22 cellular contexts compared by ENCODE assay signal in the genomic region with DNA sequence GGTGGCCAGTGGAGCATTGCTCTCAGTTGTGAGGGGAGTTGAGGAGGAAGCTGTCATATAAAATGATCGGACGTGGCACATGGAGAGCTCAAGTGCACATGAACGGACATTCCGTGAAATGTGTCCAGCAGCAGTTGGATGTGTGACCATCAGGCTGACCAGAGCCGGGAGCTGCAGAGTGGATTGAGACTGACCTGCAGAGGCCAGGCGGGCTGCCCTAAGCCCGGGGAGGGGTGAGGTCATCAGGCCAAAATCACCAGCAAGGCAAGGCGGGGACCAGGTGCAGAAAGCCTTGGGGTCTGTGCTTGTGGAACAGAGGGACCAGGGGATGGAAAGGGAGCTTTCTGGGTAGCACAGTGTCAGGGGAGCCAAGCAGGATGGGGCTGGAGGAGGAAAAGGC.
DNase-seq lines count a peak whose midpoint lies in the region; ATAC-seq and TF ChIP-seq lines count a peak whose summit lies in the region.
"Had no signal": no experiment of that assay in that cellular context is flagged by ENCODE, and none has a peak within 500 bp of the region (broad histone marks: within the 10 kb centered on the region; RNA-seq: fewer than 3 reads in every experiment).

No MANE protein-coding gene starts in this region.

- POLR2A ChIA-PET in activated CD4-positive, alpha-beta memory T cell treated with anti-CD3 and anti-CD28 coated beads, Interleukin-2, amount 10 ng/mL, durations not matched to agents 7 days and 5 days (lab: Charles Lee): no interaction called here

- H3K36me3 ChIP-seq in heart left ventricle: peaks cover 0 to 94% (median 63%) of the 10 kb centered on the region in 9 donors
- H3K36me3 ChIP-seq: colonic mucosa had no signal

- CTCF ChIA-PET in activated CD4-positive, alpha-beta memory T cell treated with anti-CD3 and anti-CD28 coated beads, Interleukin-2, amount 10 ng/mL, durations not matched to agents 7 days and 5 days (lab: Charles Lee): no interaction called here

- peaks cover 21 to 44% of the 10 kb centered on the region in 2 donors for H3K36me3 Mint-ChIP-seq in activated T-cell treated with anti-CD3 and anti-CD28 coated beads, Interleukin-2, amount 50 U/mL, for 72 hours (ENCODE audit: insufficient read depth in 2 of 2)
- peaks cover 94% of the 10 kb centered on the region for H3K36me3 Mint-ChIP-seq in activated CD4-positive, alpha-beta memory T cell treated with anti-CD3 and anti-CD28 coated beads, Interleukin-2, amount 10 ng/mL, durations not matched to agents 7 days and 5 days (ENCODE audit: low read depth)
- H3K36me3 Mint-ChIP-seq in effector memory CD8-positive, alpha-beta T cell (ENCODE audit: insufficient read depth): peaks cover 87% of the 10 kb centered on the region
- peaks cover 47 to 84% of the 10 kb centered on the region in 2 donors for H3K36me3 Mint-ChIP-seq in stimulated activated naive B cell treated with anti-CD40 and anti-IgM and Interleukin-4, amounts not matched to agents 10 μg/mL and 1 μg/mL and 100 μg/mL, for 72 hours
- H3K36me3 Mint-ChIP-seq in HFFc6 (ENCODE audit: low read depth): peaks cover 5% of the 10 kb centered on the region

- TF ChIP-seq CTCF in HFFc6 (IDR thresholded peaks at IDR 0.05): no peak
- no peak for TF ChIP-seq CTCF in heart left ventricle (IDR thresholded peaks at IDR 0.05)

- TF ChIP-seq POLR2A in heart left ventricle (IDR thresholded peaks at IDR 0.05): no peak

- H3K27ac ChIP-seq in heart left ventricle: no peak overlapping the region
- H3K27ac ChIP-seq: body of pancreas, colonic mucosa had no signal

- peaks cover 37% of the 10 kb centered on the region for H3K4me1 Mint-ChIP-seq in activated T-cell treated with anti-CD3 and anti-CD28 coated beads, Interleukin-2, amount 50 U/mL, for 72 hours (ENCODE audit: low read depth)
- peaks cover 9% of the 10 kb centered on the region for H3K4me1 Mint-ChIP-seq in activated CD4-positive, alpha-beta memory T cell treated with anti-CD3 and anti-CD28 coated beads, Interleukin-2, amount 10 ng/mL, durations not matched to agents 7 days and 5 days
- H3K4me1 Mint-ChIP-seq in effector memory CD8-positive, alpha-beta T cell (ENCODE audit: low read depth in 2 of 2): peaks cover 37 to 38% of the 10 kb centered on the region in 2 donors
- peaks cover 11 to 14% of the 10 kb centered on the region in 2 donors for H3K4me1 Mint-ChIP-seq in stimulated activated naive B cell treated with anti-CD40 and anti-IgM and Interleukin-4, amounts not matched to agents 10 μg/mL and 1 μg/mL and 100 μg/mL, for 72 hours
- peaks cover 6% of the 10 kb centered on the region for H3K4me1 Mint-ChIP-seq in HFFc6 (ENCODE audit: low read depth)

- no peak overlapping the region for H3K4me3 ChIP-seq in heart left ventricle
- H3K4me3 ChIP-seq: body of pancreas, colonic mucosa had no signal

- H3K27me3 ChIP-seq in heart left ventricle: no peaks in the 10 kb centered on the region
- H3K27me3 ChIP-seq: body of pancreas, colonic mucosa had no signal

- ATAC-seq in activated T-cell treated with anti-CD3 and anti-CD28 coated beads, Interleukin-2, amount 50 U/mL, for 72 hours (replicated peaks in 1 of 2): no peak
- no peak for ATAC-seq in effector memory CD8-positive, alpha-beta T cell (replicated peaks)
- ATAC-seq in stimulated activated naive B cell treated with anti-CD40 and anti-IgM and Interleukin-4, amounts not matched to agents 10 μg/mL and 1 μg/mL and 100 μg/mL, for 72 hours (replicated peaks): no peak
- ATAC-seq in heart left ventricle: no peak
- ATAC-seq: body of pancreas, Right ventricle myocardium inferior had no signal

- no peaks in the 10 kb centered on the region for H3K9me3 ChIP-seq in heart left ventricle
- H3K9me3 ChIP-seq: body of pancreas, colonic mucosa had no signal

- H3K4me3 Mint-ChIP-seq in activated T-cell treated with anti-CD3 and anti-CD28 coated beads, Interleukin-2, amount 50 U/mL, for 72 hours: no peak overlapping the region
- H3K4me3 Mint-ChIP-seq in activated CD4-positive, alpha-beta memory T cell treated with anti-CD3 and anti-CD28 coated beads, Interleukin-2, amount 10 ng/mL, durations not matched to agents 7 days and 5 days: no peak overlapping the region
- no peak overlapping the region for H3K4me3 Mint-ChIP-seq in effector memory CD8-positive, alpha-beta T cell
- peak overlapping the region in 1 of 2 donors; percentile 4 for H3K4me3 Mint-ChIP-seq in stimulated activated naive B cell treated with anti-CD40 and anti-IgM and Interleukin-4, amounts not matched to agents 10 μg/mL and 1 μg/mL and 100 μg/mL, for 72 hours
- H3K4me3 Mint-ChIP-seq in HFFc6: no peak overlapping the region
- H3K4me3 Mint-ChIP-seq: CD4-positive, alpha-beta T cell; H9; IgD-negative memory B cell had no signal

- intact Hi-C loops in heart left ventricle (cut with DNase I): no loop called here

- H3K4me1 ChIP-seq in heart left ventricle: peaks cover 0 to 4% (median 0%) of the 10 kb centered on the region in 12 donors
- H3K4me1 ChIP-seq: body of pancreas, colonic mucosa had no signal

- DNase-seq in activated T-cell treated with anti-CD3 and anti-CD28 coated beads, Interleukin-2, amount 50 U/mL, for 72 hours: no peak
- DNase-seq in activated T-cell treated with anti-CD3 and anti-CD28 coated beads, Interleukin-2, amount 50 U/mL, for 1 hour: no peak
- peak; percentile 7 for DNase-seq in activated CD4-positive, alpha-beta memory T cell treated with anti-CD3 and anti-CD28 coated beads, Interleukin-2, amount 10 ng/mL, durations not matched to agents 7 days and 5 days
- no peak for DNase-seq in effector memory CD8-positive, alpha-beta T cell
- DNase-seq in stimulated activated naive B cell treated with anti-CD40 and anti-IgM and Interleukin-4, amounts not matched to agents 10 μg/mL and 1 μg/mL and 100 μg/mL, for 72 hours: no peak
- no peak for DNase-seq in HUDEP-2 (lab: John Stamatoyannopoulos, UW; ENCODE audit: unreplicated experiment in 76 of 76)
- DNase-seq in HFFc6: no peak
- no peak for DNase-seq in heart left ventricle
- DNase-seq: body of pancreas; CD4-positive, alpha-beta T cell; colonic mucosa; DMS79 treated with DMSO at 0.1 percent for 48 hours; H9; hippocampal formation; kidney; NCI-H1436 treated with DMSO at 0.1 percent for 48 hours; NCI-H2171 treated with DMSO at 0.1 percent for 48 hours; stimulated activated CD4-positive, alpha-beta T cell treated with anti-CD3 and anti-CD28 coated beads, Interleukin-4, amount 100 ng/mL, for 4 hours; SW 1271 had no signal

- no peaks in the 10 kb centered on the region for H3K27me3 Mint-ChIP-seq in activated T-cell treated with anti-CD3 and anti-CD28 coated beads, Interleukin-2, amount 50 U/mL, for 72 hours (ENCODE audit: low read depth)
- no peaks in the 10 kb centered on the region for H3K27me3 Mint-ChIP-seq in activated CD4-positive, alpha-beta memory T cell treated with anti-CD3 and anti-CD28 coated beads, Interleukin-2, amount 10 ng/mL, durations not matched to agents 7 days and 5 days
- no peaks in the 10 kb centered on the region for H3K27me3 Mint-ChIP-seq in effector memory CD8-positive, alpha-beta T cell
- no peaks in the 10 kb centered on the region for H3K27me3 Mint-ChIP-seq in stimulated activated naive B cell treated with anti-CD40 and anti-IgM and Interleukin-4, amounts not matched to agents 10 μg/mL and 1 μg/mL and 100 μg/mL, for 72 hours
- H3K27me3 Mint-ChIP-seq in HFFc6 (ENCODE audit: insufficient read depth): peaks cover 3% of the 10 kb centered on the region
- H3K27me3 Mint-ChIP-seq: CD4-positive, alpha-beta T cell; IgD-negative memory B cell; progenitor cell of endocrine pancreas had no signal

- peak overlapping the region; percentile 90 for H3K27ac Mint-ChIP-seq in activated T-cell treated with anti-CD3 and anti-CD28 coated beads, Interleukin-2, amount 50 U/mL, for 72 hours
- H3K27ac Mint-ChIP-seq in activated CD4-positive, alpha-beta memory T cell treated with anti-CD3 and anti-CD28 coated beads, Interleukin-2, amount 10 ng/mL, durations not matched to agents 7 days and 5 days: no peak overlapping the region
- H3K27ac Mint-ChIP-seq in effector memory CD8-positive, alpha-beta T cell: peak overlapping the region; percentile 62 to 72
- peak overlapping the region; percentile 90 for H3K27ac Mint-ChIP-seq in stimulated activated naive B cell treated with anti-CD40 and anti-IgM and Interleukin-4, amounts not matched to agents 10 μg/mL and 1 μg/mL and 100 μg/mL, for 72 hours
- no peak overlapping the region for H3K27ac Mint-ChIP-seq in HFFc6
- H3K27ac Mint-ChIP-seq: progenitor cell of endocrine pancreas had no signal

- no peaks in the 10 kb centered on the region for H3K9me3 Mint-ChIP-seq in activated T-cell treated with anti-CD3 and anti-CD28 coated beads, Interleukin-2, amount 50 U/mL, for 72 hours
- no peaks in the 10 kb centered on the region for H3K9me3 Mint-ChIP-seq in activated CD4-positive, alpha-beta memory T cell treated with anti-CD3 and anti-CD28 coated beads, Interleukin-2, amount 10 ng/mL, durations not matched to agents 7 days and 5 days
- no peaks in the 10 kb centered on the region for H3K9me3 Mint-ChIP-seq in effector memory CD8-positive, alpha-beta T cell
- peaks cover 0 to 1% of the 10 kb centered on the region in 2 donors for H3K9me3 Mint-ChIP-seq in stimulated activated naive B cell treated with anti-CD40 and anti-IgM and Interleukin-4, amounts not matched to agents 10 μg/mL and 1 μg/mL and 100 μg/mL, for 72 hours
- peaks cover 19% of the 10 kb centered on the region; the same call in 1 of the 2 replicates for H3K9me3 Mint-ChIP-seq in HFFc6
- H3K9me3 Mint-ChIP-seq: CD4-positive, alpha-beta T cell; H9; IgD-negative memory B cell had no signal

- WGBS in heart left ventricle, 4 donors: 91 to 95% (median 94%) methylated on average over 8 of the region's 8 CpGs

Comparison
In these comparisons a context has a peak if more than half of its experiments do, and no peak if none do; other contexts are left out.
1. H3K27ac Mint-ChIP-seq: peak in activated T-cell treated with anti-CD3 and anti-CD28 coated beads, Interleukin-2, amount 50 U/mL, for 72 hours (single experiment), effector memory CD8-positive, alpha-beta T cell (2 of 2) and stimulated activated naive B cell treated with anti-CD40 and anti-IgM and Interleukin-4, amounts not matched to agents 10 μg/mL and 1 μg/mL and 100 μg/mL, for 72 hours (single experiment); none in activated CD4-positive, alpha-beta memory T cell treated with anti-CD3 and anti-CD28 coated beads, Interleukin-2, amount 10 ng/mL, durations not matched to agents 7 days and 5 days (single experiment) and HFFc6 (single experiment).